ENCODE assay signal across 15 cellular contexts in the genomic region with DNA sequence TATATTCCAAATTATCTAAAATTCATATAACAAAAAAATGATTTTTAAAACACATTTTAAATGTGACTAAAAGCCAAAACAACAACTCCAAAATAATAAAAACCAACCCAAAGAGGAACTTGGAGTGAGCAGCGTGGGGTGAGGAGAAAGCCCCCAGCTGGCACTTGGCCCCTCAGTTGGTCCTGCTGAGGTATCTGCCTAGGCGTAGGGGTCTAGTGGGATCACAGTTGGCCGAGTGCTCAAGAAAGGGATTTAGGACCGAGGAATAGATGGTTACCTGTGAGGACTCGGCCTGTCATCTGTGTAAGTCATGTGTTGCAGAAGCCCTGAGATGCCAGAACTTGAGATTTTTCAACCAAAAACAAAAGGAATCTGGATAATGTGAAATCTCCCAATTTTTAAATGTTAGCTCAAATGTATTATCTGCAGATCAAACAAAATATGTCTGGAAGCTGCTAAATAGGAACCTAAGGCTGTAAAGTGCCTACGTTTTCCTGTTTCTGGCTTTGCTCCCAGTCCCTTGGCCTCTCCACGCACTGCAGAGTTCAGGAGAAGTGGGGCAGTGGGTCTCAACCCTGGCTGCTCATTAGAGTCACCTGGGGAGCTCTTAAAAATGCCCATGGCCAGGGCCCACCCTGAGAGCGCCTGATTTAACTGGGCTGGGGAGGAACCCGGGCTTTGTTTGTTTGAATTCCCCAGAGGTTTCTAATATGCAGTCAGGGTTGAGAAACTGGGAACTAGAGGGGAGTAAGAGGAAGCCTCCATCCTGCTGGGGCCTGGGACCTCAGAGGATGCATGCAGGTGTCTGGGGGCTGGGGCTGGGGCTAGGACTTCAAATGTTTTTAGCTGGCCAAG. TPM values are rescaled to one million over a fixed set of nuclear protein-coding genes. Genes with fewer than 3 reads are reported as not detected.
A peak's percentile ranks its signal among the peaks of the same experiment; 100 is the strongest.
DNase-seq lines count a peak whose midpoint lies in the region; ATAC-seq and TF ChIP-seq lines count a peak whose summit lies in the region.
"Had no signal": no experiment of that assay in that cellular context is flagged by ENCODE, and none has a peak within 500 bp of the region (broad histone marks: within the 10 kb centered on the region; RNA-seq: fewer than 3 reads in every experiment).

No MANE protein-coding gene starts in this region.

- peaks cover 8% of the 10 kb centered on the region for H3K27me3 Mint-ChIP-seq in central memory CD8-positive, alpha-beta T cell

- peaks cover 13% of the 10 kb centered on the region for H3K4me1 Mint-ChIP-seq in central memory CD8-positive, alpha-beta T cell

- H3K9me3 ChIP-seq in DOHH2 (ENCODE audit: control insufficient read depth, insufficient read depth, low read length), result no peaks in the 10 kb centered on the region
- H3K9me3 ChIP-seq: heart right ventricle had no signal

- H3K4me3 Mint-ChIP-seq in central memory CD8-positive, alpha-beta T cell, result no peak overlapping the region
- H3K4me3 Mint-ChIP-seq: activated T-cell treated with anti-CD3 and anti-CD28 coated beads, Interleukin-2, amount 50 U/mL, for 4 hours had no signal

- H3K27ac Mint-ChIP-seq in central memory CD8-positive, alpha-beta T cell (ENCODE audit: low read depth), result peak overlapping the region; percentile 8

- peaks cover 4% of the 10 kb centered on the region; the same call in 1 of the 2 replicates for H3F3A ChIP-seq in DOHH2 (ENCODE audit: control insufficient read depth, insufficient read depth)

- H4K20me1 ChIP-seq in DOHH2 (ENCODE audit: control insufficient read depth, insufficient read depth, low read depth, low read length), result no peaks in the 10 kb centered on the region

- ATAC-seq in central memory CD8-positive, alpha-beta T cell (replicated peaks; ENCODE audit: extremely low read depth, poor library complexity, severe bottlenecking), result no peak
- no peak for ATAC-seq in GM18498 (IDR thresholded peaks at IDR 0.05; ENCODE audit: unreplicated experiment)
- ATAC-seq: activated T-cell treated with anti-CD3 and anti-CD28 coated beads, Interleukin-2, amount 50 U/mL, for 4 hours had no signal

- DNase-seq in KBM-7 (peak; percentile 20), mesenteric fat pad (ENCODE audit: low spot score) (peak; percentile 64), KG1 (lab: John Stamatoyannopoulos, UW) (no peak), NCI-H82 treated with DMSO at 0.1 percent for 48 hours (lab: John Stamatoyannopoulos, UW; ENCODE audit: unreplicated experiment) (no peak)
- DNase-seq in central memory CD8-positive, alpha-beta T cell (ENCODE audit: low spot score in 2 of 2), result no peak
- DNase-seq in stimulated activated naive CD4-positive, alpha-beta T cell treated with Interleukin-2 at 50 U/mL for 16 hours (lab: John Stamatoyannopoulos, UW), result no peak
- DNase-seq: activated CD4-positive, alpha-beta T cell treated with anti-CD3 and anti-CD28 coated beads for 4 hours; activated T-cell treated with anti-CD3 and anti-CD28 coated beads, Interleukin-2, amount 50 U/mL, for 4 hours; amygdala; heart right ventricle; NCI-H2029 had no signal

- no peaks in the 10 kb centered on the region for H3K79me2 ChIP-seq in DOHH2 (ENCODE audit: control insufficient read depth, low read length)

- H3K27me3 ChIP-seq in DOHH2 (ENCODE audit: control insufficient read depth, low read length), result no peaks in the 10 kb centered on the region
- H3K27me3 ChIP-seq: heart right ventricle had no signal

- peaks cover 11% of the 10 kb centered on the region for H3K36me3 Mint-ChIP-seq in central memory CD8-positive, alpha-beta T cell (ENCODE audit: insufficient read depth)

- H3K9me2 ChIP-seq in DOHH2 (replicated peaks; ENCODE audit: control insufficient read depth, low read length), result no peaks in the 10 kb centered on the region

- no peak for TF ChIP-seq CTCF in DOHH2 (IDR thresholded peaks at IDR 0.05; ENCODE audit: low read depth, low read length, poor library complexity, severe bottlenecking)

- H3K4me1 ChIP-seq in DOHH2 (ENCODE audit: control insufficient read depth, low read length), result peaks cover 20% of the 10 kb centered on the region

- no peak overlapping the region for H3K27ac ChIP-seq in DOHH2 (ENCODE audit: low read depth, low read length)
- H3K27ac ChIP-seq: heart right ventricle, SK-N-MC had no signal

- H3K36me3 ChIP-seq in DOHH2 (ENCODE audit: control insufficient read depth, low read length), result peaks cover 23% of the 10 kb centered on the region

- peak overlapping the region; percentile 50 for H3K4me2 ChIP-seq in DOHH2 (ENCODE audit: low read length)

- no peaks in the 10 kb centered on the region for H3K9me3 Mint-ChIP-seq in central memory CD8-positive, alpha-beta T cell
- H3K9me3 Mint-ChIP-seq: activated T-cell treated with anti-CD3 and anti-CD28 coated beads, Interleukin-2, amount 50 U/mL, for 4 hours had no signal

- 0 out of 2 replicates have a peak overlapping the region, but pooled peaks have one; percentile 7 for H3K4me3 ChIP-seq in DOHH2 (ENCODE audit: low read length)
- H3K4me3 ChIP-seq: heart right ventricle, SK-N-MC, smooth muscle cell had no signal

- in situ Hi-C loops in KBM-7 (cut with MboI; ENCODE audit: low pct_unique_long_range_greater_than_20kb, low sequenced_read_pairs), result no loop called here

RNA-seq across cellular contexts. Expression of a gene that starts 38.5 kb away (rescaled TPM):
- total RNA-seq in mesenteric fat pad, result 27.6 TPM

Comparison
In these comparisons a context has a peak if more than half of its experiments do, and no peak if none do; other contexts are left out.
1. DNase-seq: peak in KBM-7 (single experiment) and mesenteric fat pad (single experiment); none in central memory CD8-positive, alpha-beta T cell (0 of 2), stimulated activated naive CD4-positive, alpha-beta T cell treated with Interleukin-2 at 50 U/mL for 16 hours (single experiment), KG1 (single experiment) and NCI-H82 treated with DMSO at 0.1 percent for 48 hours (single experiment).